ENCODE assay signal across 1 cellular context in the genomic region with DNA sequence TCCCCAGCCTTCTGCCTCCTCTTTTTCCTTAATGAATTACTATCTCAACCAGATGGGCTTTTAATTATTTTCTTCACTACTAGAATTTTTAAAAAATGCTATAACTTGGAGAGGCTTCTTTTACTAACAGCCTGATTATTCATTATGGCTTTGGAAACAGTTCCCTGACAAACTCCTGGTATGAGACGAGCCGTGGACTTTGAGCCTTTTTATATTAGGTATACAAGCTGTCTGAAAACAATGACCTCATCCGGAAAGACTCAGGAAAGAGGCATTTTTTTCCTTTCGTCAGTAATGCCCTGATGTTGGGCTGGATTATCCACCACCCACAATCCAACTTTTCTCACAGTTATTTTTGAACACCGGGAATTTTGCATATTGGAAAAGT.
TF ChIP-seq lines count a peak whose summit lies in the region.

No MANE protein-coding gene starts in this region.

TF ChIP-seq in HepG2, 621 proteins besides CTCF, POLR2A, EP300 and RAD21 (continued from another document):
- TF ChIP-seq IKZF4 (CRISPR knock-in tag; IDR thresholded peaks at IDR 0.05; ENCODE audit: borderline replicate concordance, low read depth, not compliant biosample characterization) (no peak), ZFP36 (IDR thresholded peaks at IDR 0.05; ENCODE audit: borderline replicate concordance, low read depth, low read length, partially characterized antibody) (no peak), NONO (IDR thresholded peaks at IDR 0.05) (no peak), NONO (CRISPR knock-in tag; conservative IDR thresholded peaks at IDR 0.05) (no peak), SOX6 (IDR thresholded peaks at IDR 0.05) (no peak), SOX6 (CRISPR knock-in tag; IDR thresholded peaks at IDR 0.05) (peak; percentile 60), RAD51 (IDR thresholded peaks at IDR 0.05; ENCODE audit: borderline replicate concordance) (no peak), PITX1 (CRISPR knock-in tag; IDR thresholded peaks at IDR 0.05) (no peak), ELF3 (CRISPR knock-in tag; IDR thresholded peaks at IDR 0.05) (peak; percentile 79), ZSCAN29 (CRISPR knock-in tag; conservative IDR thresholded peaks at IDR 0.05) (no peak)
- TF ChIP-seq, protein P1, sequence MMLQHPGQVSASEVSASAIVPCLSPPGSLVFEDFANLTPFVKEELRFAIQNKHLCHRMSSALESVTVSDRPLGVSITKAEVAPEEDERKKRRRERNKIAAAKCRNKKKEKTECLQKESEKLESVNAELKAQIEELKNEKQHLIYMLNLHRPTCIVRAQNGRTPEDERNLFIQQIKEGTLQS (CRISPR knock-in tag; IDR thresholded peaks at IDR 0.05), result peak; percentile 83
- TF ChIP-seq, protein P2, sequence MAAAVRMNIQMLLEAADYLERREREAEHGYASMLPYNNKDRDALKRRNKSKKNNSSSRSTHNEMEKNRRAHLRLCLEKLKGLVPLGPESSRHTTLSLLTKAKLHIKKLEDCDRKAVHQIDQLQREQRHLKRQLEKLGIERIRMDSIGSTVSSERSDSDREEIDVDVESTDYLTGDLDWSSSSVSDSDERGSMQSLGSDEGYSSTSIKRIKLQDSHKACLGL (CRISPR knock-in tag; IDR thresholded peaks at IDR 0.05), result no peak
